ENCODE assay signal across 8 cellular contexts in genomic region chr19:926595-927043, GRCh38. TPM values are rescaled to one million over a fixed set of nuclear protein-coding genes. Genes with fewer than 3 reads are reported as not detected.
DNase-seq lines count a peak whose midpoint lies in the region; ATAC-seq, FAIRE-seq and TF ChIP-seq lines count a peak whose summit lies in the region.

No MANE protein-coding gene starts in this region.

- ATAC-seq in aorta (ENCODE audit: low FRiP score) = no peak
- ATAC-seq in HG03025 (IDR thresholded peaks at IDR 0.05; ENCODE audit: low FRiP score, unreplicated experiment) = no peak

- H3K27ac Mint-ChIP-seq in endothelial cell (ENCODE audit: unreplicated experiment) = peak overlapping the region; percentile 61

- no peak for TF ChIP-seq CTCF in AG04449 (IDR thresholded peaks at IDR 0.05; ENCODE audit: insufficient read depth, low read length, missing control alignments)
- TF ChIP-seq CTCF in endothelial cell (IDR thresholded peaks at IDR 0.05; ENCODE audit: unreplicated experiment) = no peak

- H3K27ac ChIP-seq in muscle layer of duodenum (ENCODE audit: low read length) (no peak overlapping the region), aorta (ENCODE audit: low read depth in 1 of 2, low read length in 2 of 2) (no peak overlapping the region)

- DNase-seq in AG04449 (ENCODE audit: low read depth, low spot score) (no peak), GM19239 (ENCODE audit: insufficient read length, low spot score) (no peak), SKM-1 (lab: John Stamatoyannopoulos, UW; ENCODE audit: unreplicated experiment) (peak; percentile 94), endothelial cell (ENCODE audit: low spot score) (no peak), aorta (peak; percentile 81 to 89), SHP77 treated with DMSO at 0.1 percent for 48 hours (lab: John Stamatoyannopoulos, UW) (no peak)

- H3K4me3 ChIP-seq in AG04449 (ENCODE audit: low read depth, low read length) (peak overlapping the region; percentile 85), muscle layer of duodenum (ENCODE audit: low read depth in 1 of 2, low read length in 2 of 2) (peak overlapping the region; percentile 56 to 92), aorta (ENCODE audit: low read length in 2 of 2) (peak overlapping the region; percentile 77 to 90)

- no peaks in the 10 kb centered on the region for H3K27me3 ChIP-seq in muscle layer of duodenum (ENCODE audit: low read depth, low read length)
- no peaks in the 10 kb centered on the region for H3K27me3 ChIP-seq in aorta (ENCODE audit: control insufficient read depth in 1 of 2, insufficient read depth in 2 of 2, low read length in 1 of 2)

- peaks cover 0 to 7% of the 10 kb centered on the region in 2 donors for H3K36me3 ChIP-seq in muscle layer of duodenum (ENCODE audit: control insufficient read depth in 1 of 2, insufficient read depth in 2 of 2, low read length in 2 of 2)
- H3K36me3 ChIP-seq in aorta (ENCODE audit: control insufficient read depth in 1 of 2, insufficient read depth in 2 of 2, low read length in 1 of 2) = no peaks in the 10 kb centered on the region

- peaks cover 8% of the 10 kb centered on the region for H3K27me3 Mint-ChIP-seq in endothelial cell (ENCODE audit: unreplicated experiment)

- intact Hi-C loops in aorta (cut with DNase I) = loop anchor here in 1 of 2 donors (10.0 kb wide), 1 partner anchor 262 kb away; the partner anchor contains the start of gene RNF126

- POLR2A ChIA-PET in AG04449 (lab: Yijun Ruan, JAX) = no interaction called here

- H3K4me3 Mint-ChIP-seq in endothelial cell (ENCODE audit: unreplicated experiment) = peak overlapping the region; percentile 93

- peaks cover 7% of the 10 kb centered on the region for H3K36me3 Mint-ChIP-seq in endothelial cell (ENCODE audit: low read depth, unreplicated experiment)

- H3K9me3 Mint-ChIP-seq in endothelial cell (ENCODE audit: unreplicated experiment) = no peaks in the 10 kb centered on the region

- no peaks in the 10 kb centered on the region for H3K4me1 Mint-ChIP-seq in endothelial cell (ENCODE audit: unreplicated experiment)

- FAIRE-seq in GM19239 (lab: Jason Lieb, UNC) = peak; percentile 74

- H3K9me3 ChIP-seq in muscle layer of duodenum (ENCODE audit: control insufficient read depth in 1 of 2, low read length in 2 of 2) (no peaks in the 10 kb centered on the region), aorta (ENCODE audit: control insufficient read depth, low read length) (no peaks in the 10 kb centered on the region)

- peaks cover 0 to 21% of the 10 kb centered on the region in 2 donors for H3K4me1 ChIP-seq in muscle layer of duodenum (ENCODE audit: control insufficient read depth in 1 of 2, insufficient read depth in 2 of 2, low read length in 2 of 2)
- no peaks in the 10 kb centered on the region for H3K4me1 ChIP-seq in aorta (ENCODE audit: control insufficient read depth in 1 of 2, insufficient read depth in 2 of 2, low read length in 2 of 2)

- 0 to 1% methylated on average over 27 to 35 of the region's 35 CpGs for WGBS in aorta, 2 donors

- CTCF ChIA-PET in AG04449 (lab: Yijun Ruan, JAX) = no interaction called here

RNA-seq across cellular contexts. Expression of gene ARID3A, which starts 0.8 kb away (rescaled TPM):
- 108 TPM for total RNA-seq in endothelial cell (ENCODE audit: unreplicated experiment)
- total RNA-seq in aorta = 10 to 100 TPM in 1 of 2 donors, 1 to 10 TPM in 1; 9.3 to 13.8 TPM
- polyA plus RNA-seq in aorta = 1 to 10 TPM in 1 of 2 donors, under 1 TPM in 1; 0.97 to 1.3 TPM

RNA-seq across cellular contexts. Expression of gene KISS1R, which starts 9.5 kb away (rescaled TPM):
- not detected for total RNA-seq in endothelial cell (ENCODE audit: unreplicated experiment)
- total RNA-seq in aorta = not detected
- polyA plus RNA-seq in aorta = not detected

RNA-seq across cellular contexts. Expression of gene R3HDM4, which starts 13.6 kb away (rescaled TPM):
- 40.6 TPM for total RNA-seq in endothelial cell (ENCODE audit: unreplicated experiment)
- 10 to 100 TPM; 41.6 to 43.8 TPM for total RNA-seq in aorta
- polyA plus RNA-seq in aorta = 10 to 100 TPM; 19.7 to 36.2 TPM

RNA-seq across cellular contexts. Expression of gene RNU6-9, which starts 33.3 kb away (rescaled TPM):
- total RNA-seq in endothelial cell (ENCODE audit: unreplicated experiment) = not detected
- not detected for total RNA-seq in aorta
- not detected for polyA plus RNA-seq in aorta

RNA-seq across cellular contexts. Expression of gene MED16, which starts 33.6 kb away (rescaled TPM):
- 66.5 TPM for total RNA-seq in endothelial cell (ENCODE audit: unreplicated experiment)
- 10 to 100 TPM; 31.5 to 36.5 TPM for total RNA-seq in aorta
- polyA plus RNA-seq in aorta = 100 to 1,000 TPM in 1 of 2 donors, 10 to 100 TPM in 1; 22.9 to 165 TPM

Comparison
In these comparisons a context has a peak if more than half of its experiments do, and no peak if none do; other contexts are left out.
1. DNase-seq: peak in SKM-1 (single experiment) and aorta (2 of 2); none in AG04449 (single experiment), GM19239 (single experiment), endothelial cell (single experiment) and SHP77 treated with DMSO at 0.1 percent for 48 hours (single experiment).
2. Peak in every context shown above with its lines, with median percentiles within 50 percentile points of each other: H3K4me3 ChIP-seq.